Comparison of ENCODE assay signal across 14 cellular contexts in genomic region chr12:78870539-78870938, GRCh38. TPM values are rescaled to one million over a fixed set of nuclear protein-coding genes. Genes with fewer than 3 reads are reported as not detected.
"Had no signal": no experiment of that assay in that cellular context is flagged by ENCODE, and none has a peak within 500 bp of the region (broad histone marks: within the 10 kb centered on the region; RNA-seq: fewer than 3 reads in every experiment).

No MANE protein-coding gene starts in this region.

- H3K4me3 Mint-ChIP-seq: activated naive CD4-positive, alpha-beta T cell treated with anti-CD3 and anti-CD28 coated beads, Interleukin-2, amount 50 U/mL, for 24 hours; naive thymus-derived CD8-positive, alpha-beta T cell; T-helper 2 cell treated with Interferon-gamma antibody and Interleukin-4, amounts not matched to agents 5 μg/mL and 100 μg/mL, for 36 hours had no signal

- DNase-seq: activated T-cell treated with anti-CD3 and anti-CD28 coated beads, Interleukin-2, amount 50 U/mL, for 1 hour; amygdala; brain microvascular endothelial cell; esophagus squamous epithelium; foreskin fibroblast; left colon; naive thymus-derived CD8-positive, alpha-beta T cell; thyroid gland had no signal

- H3K36me3 Mint-ChIP-seq: activated naive CD4-positive, alpha-beta T cell treated with anti-CD3 and anti-CD28 coated beads, Interleukin-2, amount 50 U/mL, for 24 hours; naive thymus-derived CD8-positive, alpha-beta T cell had no signal

- H3K27me3 ChIP-seq: brain microvascular endothelial cell, right atrium auricular region, thyroid gland had no signal

- H3K27ac ChIP-seq: brain microvascular endothelial cell, esophagus squamous epithelium, right atrium auricular region, skin epidermis, thyroid gland had no signal

- H3K27ac Mint-ChIP-seq: activated naive CD4-positive, alpha-beta T cell treated with anti-CD3 and anti-CD28 coated beads, Interleukin-2, amount 50 U/mL, for 24 hours; naive thymus-derived CD8-positive, alpha-beta T cell; T-helper 2 cell treated with Interferon-gamma antibody and Interleukin-4, amounts not matched to agents 5 μg/mL and 100 μg/mL, for 36 hours had no signal

- ATAC-seq: activated CD4-positive, CD25-positive, alpha-beta regulatory T cell treated with anti-CD3 and anti-CD28 coated beads, Interleukin-2, amount 50 U/mL, for 24 hours; left colon; naive thymus-derived CD8-positive, alpha-beta T cell had no signal

- H3K4me3 ChIP-seq: esophagus squamous epithelium, lung, right atrium auricular region, skin epidermis, thyroid gland had no signal

- H3K4me1 ChIP-seq: esophagus squamous epithelium, right atrium auricular region, thyroid gland had no signal

- H3K36me3 ChIP-seq: brain microvascular endothelial cell, esophagus squamous epithelium, right atrium auricular region, thyroid gland had no signal

- H3K9me3 ChIP-seq: esophagus squamous epithelium, right atrium auricular region, thyroid gland had no signal

- H3K9me3 Mint-ChIP-seq: activated naive CD4-positive, alpha-beta T cell treated with anti-CD3 and anti-CD28 coated beads, Interleukin-2, amount 50 U/mL, for 24 hours; T-helper 2 cell treated with Interferon-gamma antibody and Interleukin-4, amounts not matched to agents 5 μg/mL and 100 μg/mL, for 36 hours had no signal

- H3K4me1 Mint-ChIP-seq: activated naive CD4-positive, alpha-beta T cell treated with anti-CD3 and anti-CD28 coated beads, Interleukin-2, amount 50 U/mL, for 24 hours had no signal

RNA-seq across cellular contexts. Expression of gene SYT1, which starts 6.0 kb away (rescaled TPM):
- total RNA-seq: naive thymus-derived CD8-positive, alpha-beta T cell had no signal
- polyA plus RNA-seq: naive thymus-derived CD8-positive, alpha-beta T cell had no signal
